Comparison of ENCODE assay signal across 2 cellular contexts in the genomic region with DNA sequence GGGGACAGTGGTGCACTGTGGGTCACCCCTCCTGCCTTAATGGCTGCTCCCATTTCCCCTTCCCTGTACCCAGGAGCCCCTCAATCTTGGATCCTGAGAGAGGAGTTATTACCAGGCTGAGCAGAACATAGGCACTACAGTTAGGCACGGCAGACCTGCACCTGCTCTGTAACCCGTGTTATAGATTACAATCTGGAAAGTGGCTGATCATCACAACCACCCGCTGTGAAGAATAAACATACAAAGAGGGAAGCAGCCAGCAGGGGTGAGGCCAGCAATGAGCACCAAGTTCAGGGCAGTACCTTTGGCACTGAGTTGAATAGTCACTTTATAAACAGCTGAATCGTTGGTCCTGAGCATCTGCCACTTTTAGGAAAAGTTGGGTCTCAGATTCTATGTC.
TF ChIP-seq lines count a peak whose summit lies in the region.

No MANE protein-coding gene starts in this region.

TF ChIP-seq in HepG2, 621 proteins besides CTCF, POLR2A, EP300 and RAD21:
- TF ChIP-seq HHEX (CRISPR knock-in tag; IDR thresholded peaks at IDR 0.05) = no peak
- no peak for TF ChIP-seq ZNF501 (CRISPR knock-in tag; IDR thresholded peaks at IDR 0.05)
- TF ChIP-seq CHD2 (IDR thresholded peaks at IDR 0.05; ENCODE audit: low read depth, low read length) = no peak
- TF ChIP-seq, protein P1, sequence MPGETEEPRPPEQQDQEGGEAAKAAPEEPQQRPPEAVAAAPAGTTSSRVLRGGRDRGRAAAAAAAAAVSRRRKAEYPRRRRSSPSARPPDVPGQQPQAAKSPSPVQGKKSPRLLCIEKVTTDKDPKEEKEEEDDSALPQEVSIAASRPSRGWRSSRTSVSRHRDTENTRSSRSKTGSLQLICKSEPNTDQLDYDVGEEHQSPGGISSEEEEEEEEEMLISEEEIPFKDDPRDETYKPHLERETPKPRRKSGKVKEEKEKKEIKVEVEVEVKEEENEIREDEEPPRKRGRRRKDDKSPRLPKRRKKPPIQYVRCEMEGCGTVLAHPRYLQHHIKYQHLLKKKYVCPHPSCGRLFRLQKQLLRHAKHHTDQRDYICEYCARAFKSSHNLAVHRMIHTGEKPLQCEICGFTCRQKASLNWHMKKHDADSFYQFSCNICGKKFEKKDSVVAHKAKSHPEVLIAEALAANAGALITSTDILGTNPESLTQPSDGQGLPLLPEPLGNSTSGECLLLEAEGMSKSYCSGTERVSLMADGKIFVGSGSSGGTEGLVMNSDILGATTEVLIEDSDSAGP (CRISPR knock-in tag; IDR thresholded peaks at IDR 0.05; ENCODE audit: borderline replicate concordance) = no peak
- TF ChIP-seq ZBTB20 (CRISPR knock-in tag; IDR thresholded peaks at IDR 0.05; ENCODE audit: borderline replicate concordance, low read depth) = no peak
- TF ChIP-seq ZNF335 (CRISPR knock-in tag; IDR thresholded peaks at IDR 0.05) = no peak

TF ChIP-seq in SK-N-SH, 30 proteins besides CTCF, POLR2A, EP300 and RAD21:
- TF ChIP-seq EZH2phosphoT487 (IDR thresholded peaks at IDR 0.05; ENCODE audit: borderline replicate concordance, low read depth) = no peak
- TF ChIP-seq, protein P2, sequence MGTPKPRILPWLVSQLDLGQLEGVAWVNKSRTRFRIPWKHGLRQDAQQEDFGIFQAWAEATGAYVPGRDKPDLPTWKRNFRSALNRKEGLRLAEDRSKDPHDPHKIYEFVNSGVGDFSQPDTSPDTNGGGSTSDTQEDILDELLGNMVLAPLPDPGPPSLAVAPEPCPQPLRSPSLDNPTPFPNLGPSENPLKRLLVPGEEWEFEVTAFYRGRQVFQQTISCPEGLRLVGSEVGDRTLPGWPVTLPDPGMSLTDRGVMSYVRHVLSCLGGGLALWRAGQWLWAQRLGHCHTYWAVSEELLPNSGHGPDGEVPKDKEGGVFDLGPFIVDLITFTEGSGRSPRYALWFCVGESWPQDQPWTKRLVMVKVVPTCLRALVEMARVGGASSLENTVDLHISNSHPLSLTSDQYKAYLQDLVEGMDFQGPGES (IDR thresholded peaks at IDR 0.05; ENCODE audit: low read depth, low read length) = no peak
- TF ChIP-seq NFIC (IDR thresholded peaks at IDR 0.05; ENCODE audit: borderline replicate concordance) = no peak
- no peak for TF ChIP-seq TEAD4 (IDR thresholded peaks at IDR 0.05; ENCODE audit: borderline replicate concordance, insufficient read depth)
TF ChIP-seq in SK-N-SH: peak in this region for 0.
